In genomic region chr1:61125263-61125662, GRCh38 we compare ENCODE assay signal across 15 cellular contexts. TPM values are rescaled to one million over a fixed set of nuclear protein-coding genes. Genes with fewer than 3 reads are reported as not detected.
A peak's percentile ranks its signal among the peaks of the same experiment; 100 is the strongest.
DNase-seq lines count a peak whose midpoint lies in the region; ATAC-seq and TF ChIP-seq lines count a peak whose summit lies in the region.
"Had no signal": no experiment of that assay in that cellular context is flagged by ENCODE, and none has a peak within 500 bp of the region (broad histone marks: within the 10 kb centered on the region; RNA-seq: fewer than 3 reads in every experiment).

No MANE protein-coding gene starts in this region.

- H3K27me3 ChIP-seq in heart right ventricle = no peaks in the 10 kb centered on the region
- no peaks in the 10 kb centered on the region for H3K27me3 ChIP-seq in gastrocnemius medialis

- TF ChIP-seq POLR2A in gastrocnemius medialis (IDR thresholded peaks at IDR 0.05) = no peak
- TF ChIP-seq POLR2A in erythroblast (IDR thresholded peaks at IDR 0.05; ENCODE audit: low read length) = no peak

- H3K4me3 ChIP-seq in heart right ventricle = peak overlapping the region in 1 of 10 donors; percentile 22
- H3K4me3 ChIP-seq in gastrocnemius medialis = peak overlapping the region; percentile 0 to 37 (median 27)
- H3K4me3 ChIP-seq: GM12878, thoracic aorta had no signal

- in situ Hi-C loops in gastrocnemius medialis (cut with MboI; ENCODE audit: low sequenced_read_pairs in 4 of 4) = no loop called here

- WGBS in adipose tissue, 3 donors = 36 to 63% (median 50%) methylated on average over 7 of the region's 7 CpGs
- WGBS in heart right ventricle, 2 donors = 16 to 19% methylated on average over 7 of the region's 7 CpGs

- peak; percentile 30 to 78 (median 59) for ATAC-seq in heart right ventricle
- peak; percentile 58 to 67 for ATAC-seq in gastrocnemius medialis
- ATAC-seq: activated CD4-positive, alpha-beta T cell treated with anti-CD3 and anti-CD28 coated beads for 36 hours; GM12878 had no signal

- H3K9me3 ChIP-seq in heart right ventricle = no peaks in the 10 kb centered on the region
- no peaks in the 10 kb centered on the region for H3K9me3 ChIP-seq in gastrocnemius medialis
- H3K9me3 ChIP-seq: thoracic aorta had no signal

- H3K27ac ChIP-seq in adipose tissue (ENCODE audit: low read depth, low read length) (peak overlapping the region; percentile 33), heart right ventricle (peak overlapping the region; percentile 32 to 85 (median 70)), gastrocnemius medialis (peak overlapping the region; percentile 81 to 93 (median 84))

- intact Hi-C loops in heart right ventricle (cut with DNase I) (loop anchor here in 1 of 10 donors (10.0 kb wide), 1 partner anchor 50 kb away; no protein-coding TSS in a partner anchor), gastrocnemius medialis (cut with DNase I; ENCODE audit: low total_unique reads) (loop anchor here (2.0 kb wide), 1 partner anchor 58 kb away; no protein-coding TSS in a partner anchor)

- H3K4me1 ChIP-seq in heart right ventricle (peaks cover 8 to 76% (median 53%) of the 10 kb centered on the region in 9 donors), gastrocnemius medialis (peaks cover 58 to 71% of the 10 kb centered on the region in 2 donors)

- DNase-seq in NCI-H2029 treated with DMSO at 0.1 percent for 48 hours (lab: John Stamatoyannopoulos, UW) (peak; percentile 97), heart right ventricle (no peak), gastrocnemius medialis (no peak), OCI-M1 (lab: John Stamatoyannopoulos, UW) (no peak), erythroblast (lab: John Stamatoyannopoulos, UW) (no peak)
- DNase-seq in activated naive CD4-positive, alpha-beta T cell treated with Interleukin-2 at 50 U/mL for 16 hours = no peak
- DNase-seq: activated CD4-positive, alpha-beta T cell treated with anti-CD3 and anti-CD28 coated beads for 36 hours; activated CD8-positive, alpha-beta memory T cell treated with anti-CD3 and anti-CD28 coated beads, Interleukin-2, amount 50 U/mL, for 4 hours; foreskin melanocyte; NCI-H345; SHP77 treated with DMSO at 0.1 percent for 48 hours; stimulated activated CD4-positive, alpha-beta T cell treated with anti-CD3 and anti-CD28 coated beads, Interleukin-4, amount 100 ng/mL, for 1 hour had no signal

- no peak for TF ChIP-seq CTCF in heart right ventricle (IDR thresholded peaks at IDR 0.05)
- TF ChIP-seq CTCF in gastrocnemius medialis (IDR thresholded peaks at IDR 0.05 in 4 of 5, conservative IDR thresholded peaks at IDR 0.05 in 1 of 5) = no peak

- H3K36me3 ChIP-seq in heart right ventricle (no peaks in the 10 kb centered on the region), gastrocnemius medialis (no peaks in the 10 kb centered on the region)

RNA-seq across cellular contexts. Expression of gene NFIA, which starts 42.9 kb away (rescaled TPM):
- polyA plus RNA-seq in adipose tissue (10 to 100 TPM in 2 of 3 donors, 1 to 10 TPM in 1; 3.9 to 25.9 (median 18.2) TPM), heart right ventricle (10 to 100 TPM; 11.2 to 24.9 TPM)
- total RNA-seq in heart right ventricle (100 to 1,000 TPM in 4 of 10 donors, 10 to 100 TPM in 6; 82.4 to 117 (median 97.5) TPM), gastrocnemius medialis (10 to 100 TPM; 12.9 to 27.0 (median 26.6) TPM)

Comparison
In these comparisons a context has a peak if more than half of its experiments do, and no peak if none do; other contexts are left out.
1. H3K27ac ChIP-seq: peak in every context shown above with its lines; median percentile 84 in gastrocnemius medialis; 70 in heart right ventricle; 33 in adipose tissue.